In genomic region chr16:57394444-57394843, GRCh38 we compare ENCODE assay signal across 17 cellular contexts. TPM values are rescaled to one million over a fixed set of nuclear protein-coding genes. Genes with fewer than 3 reads are reported as not detected.
DNase-seq lines count a peak whose midpoint lies in the region; ATAC-seq, FAIRE-seq and TF ChIP-seq lines count a peak whose summit lies in the region.
"Had no signal": no experiment of that assay in that cellular context is flagged by ENCODE, and none has a peak within 500 bp of the region (broad histone marks: within the 10 kb centered on the region; RNA-seq: fewer than 3 reads in every experiment).

No MANE protein-coding gene starts in this region.

- TF ChIP-seq CTCF in foreskin keratinocyte (conservative IDR thresholded peaks at IDR 0.05) (no peak), transverse colon (IDR thresholded peaks at IDR 0.05) (no peak), osteoblast (IDR thresholded peaks at IDR 0.05; ENCODE audit: extremely low read depth, low read depth, low read length) (no peak)

- H3K9me3 ChIP-seq in transverse colon (no peaks in the 10 kb centered on the region), osteoblast (ENCODE audit: low read depth, low read length) (no peaks in the 10 kb centered on the region)
- H3K9me3 ChIP-seq: neutrophil, Peyer's patch had no signal

- in situ Hi-C loops in transverse colon (cut with MboI; ENCODE audit: low pct_ligation_motif_present in 1 of 4, low pct_unique_long_range_greater_than_20kb in 1 of 4, low sequenced_read_pairs in 3 of 4): no loop called here

- H3K27ac ChIP-seq in foreskin keratinocyte (no peak overlapping the region), transverse colon (no peak overlapping the region), osteoblast (ENCODE audit: low read depth, low read length) (no peak overlapping the region), caudate nucleus (ENCODE audit: low read depth, low read length) (no peak overlapping the region)
- H3K27ac ChIP-seq: neutrophil, Peyer's patch had no signal

- H3K79me2 ChIP-seq in osteoblast (ENCODE audit: insufficient read depth, low read length): no peaks in the 10 kb centered on the region

- peak; percentile 34 for ATAC-seq in foreskin keratinocyte

- POLR2A ChIA-PET in activated CD4-positive, alpha-beta T cell treated with anti-CD3 and anti-CD28 coated beads, Interleukin-2, amount 10 ng/mL, durations not matched to agents 7 days and 5 days (lab: Charles Lee): no interaction called here

- H3K36me3 ChIP-seq in transverse colon: no peaks in the 10 kb centered on the region
- H3K36me3 ChIP-seq in osteoblast (ENCODE audit: insufficient read depth, low read length): no peaks in the 10 kb centered on the region
- H3K36me3 ChIP-seq: neutrophil, Peyer's patch had no signal

- no peaks in the 10 kb centered on the region for H3K9me3 Mint-ChIP-seq in activated CD4-positive, alpha-beta T cell treated with anti-CD3 and anti-CD28 coated beads, Interleukin-2, amount 10 ng/mL, durations not matched to agents 7 days and 5 days

- DNase-seq in NCI-H748 (lab: John Stamatoyannopoulos, UW; ENCODE audit: unreplicated experiment) (peak; percentile 13), NCI-H748 treated with DMSO at 0.1 percent for 48 hours (lab: John Stamatoyannopoulos, UW) (no peak), RCC 7860 (ENCODE audit: low spot score) (peak; percentile 38), foreskin keratinocyte (peak in 1 of 2 donors; percentile 65), transverse colon (peak; percentile 66), osteoblast (ENCODE audit: insufficient read length, low spot score, missing footprints) (no peak), caudate nucleus (lab: John Stamatoyannopoulos, UW) (no peak)
- no peak for DNase-seq in activated CD4-positive, alpha-beta T cell treated with anti-CD3 and anti-CD28 coated beads, Interleukin-2, amount 10 ng/mL, durations not matched to agents 7 days and 5 days
- DNase-seq: activated effector memory CD4-positive, alpha-beta T cell treated with anti-CD3 and anti-CD28 coated beads, Interleukin-2, amount 50 U/mL, for 16 hours; DND-41; hippocampal formation; KG1; NCI-H2107; Peyer's patch had no signal

- H3K27me3 ChIP-seq in foreskin keratinocyte: peaks cover 25% of the 10 kb centered on the region
- no peaks in the 10 kb centered on the region for H3K27me3 ChIP-seq in transverse colon
- H3K27me3 ChIP-seq in osteoblast (ENCODE audit: insufficient read depth, low read length): peaks cover 14% of the 10 kb centered on the region
- H3K27me3 ChIP-seq: Peyer's patch had no signal

- H3K4me3 ChIP-seq in transverse colon (no peak overlapping the region), osteoblast (ENCODE audit: insufficient read depth, low read length) (no peak overlapping the region)
- H3K4me3 ChIP-seq: Peyer's patch had no signal

- H3K27me3 Mint-ChIP-seq in activated CD4-positive, alpha-beta T cell treated with anti-CD3 and anti-CD28 coated beads, Interleukin-2, amount 10 ng/mL, durations not matched to agents 7 days and 5 days: peaks cover 5% of the 10 kb centered on the region

- H3K4me2 ChIP-seq in osteoblast (ENCODE audit: insufficient read depth, low read length): no peak overlapping the region

- CTCF ChIA-PET in activated CD4-positive, alpha-beta T cell treated with anti-CD3 and anti-CD28 coated beads, Interleukin-2, amount 10 ng/mL, durations not matched to agents 7 days and 5 days (lab: Charles Lee): interaction anchor here (1.5 kb wide), 2 partner anchors 16 to 23 kb away, joined by 3 to 4 read pairs; no protein-coding TSS in a partner anchor

- H3K4me3 Mint-ChIP-seq in activated CD4-positive, alpha-beta T cell treated with anti-CD3 and anti-CD28 coated beads, Interleukin-2, amount 10 ng/mL, durations not matched to agents 7 days and 5 days: no peak overlapping the region

- H3K4me1 ChIP-seq in foreskin keratinocyte: no peaks in the 10 kb centered on the region
- no peaks in the 10 kb centered on the region for H3K4me1 ChIP-seq in transverse colon
- no peaks in the 10 kb centered on the region for H3K4me1 ChIP-seq in osteoblast (ENCODE audit: insufficient read depth, low read length)
- H3K4me1 ChIP-seq: Peyer's patch had no signal

- H4K20me1 ChIP-seq in osteoblast (ENCODE audit: insufficient read depth, low read length): no peaks in the 10 kb centered on the region

- no peak for TF ChIP-seq POLR2A in transverse colon (IDR thresholded peaks at IDR 0.05)

- H3K36me3 Mint-ChIP-seq in activated CD4-positive, alpha-beta T cell treated with anti-CD3 and anti-CD28 coated beads, Interleukin-2, amount 10 ng/mL, durations not matched to agents 7 days and 5 days (ENCODE audit: low read depth): no peaks in the 10 kb centered on the region

- no peak for FAIRE-seq in RCC 7860 (lab: Jason Lieb, UNC)

- no peak for TF ChIP-seq EP300 in transverse colon (IDR thresholded peaks at IDR 0.05; ENCODE audit: low read depth)

- no peaks in the 10 kb centered on the region for H3K4me1 Mint-ChIP-seq in activated CD4-positive, alpha-beta T cell treated with anti-CD3 and anti-CD28 coated beads, Interleukin-2, amount 10 ng/mL, durations not matched to agents 7 days and 5 days

- intact Hi-C loops in transverse colon (cut with DNase I; ENCODE audit: low total_unique reads): no loop called here

- H2AFZ ChIP-seq in osteoblast (ENCODE audit: low read length): no peak overlapping the region

- WGBS in transverse colon (ENCODE audit: low coverage in 1 of 2), 2 donors: 43 to 100% methylated on average over 1 to 7 of the region's 7 CpGs

- H3K27ac Mint-ChIP-seq in activated CD4-positive, alpha-beta T cell treated with anti-CD3 and anti-CD28 coated beads, Interleukin-2, amount 10 ng/mL, durations not matched to agents 7 days and 5 days: no peak overlapping the region

RNA-seq across cellular contexts. Expression of gene CCL17, which starts 10.1 kb away (rescaled TPM):
- total RNA-seq in foreskin keratinocyte (not detected in 2 replicates), transverse colon (1 to 10 TPM in 1 of 4 donors, not detected in 3; 1.4 TPM), osteoblast (not detected in 2 replicates)
- not detected in 2 replicates for polyA plus RNA-seq in foreskin keratinocyte
- under 1 TPM; 0.40 to 0.42 TPM for total RNA-seq in activated CD4-positive, alpha-beta T cell treated with anti-CD3 and anti-CD28 coated beads, Interleukin-2, amount 10 ng/mL, durations not matched to agents 7 days and 5 days
- total RNA-seq: lung microvascular endothelial cell, Peyer's patch had no signal
- polyA plus RNA-seq: AG04450 had no signal

RNA-seq across cellular contexts. Expression of gene CX3CL1, which starts 22.2 kb away (rescaled TPM):
- total RNA-seq in foreskin keratinocyte: 0.54 and 0.74 TPM in 2 replicates
- 0.65 and 0.80 TPM in 2 replicates for polyA plus RNA-seq in foreskin keratinocyte
- 10 to 100 TPM in 1 of 4 donors, 1 to 10 TPM in 2, not detected in 1; 1.7 to 13.5 (median 1.8) TPM for total RNA-seq in transverse colon
- under 0.01 TPM in 1 of 2 replicates, not detected in the other for total RNA-seq in osteoblast
- not detected for total RNA-seq in activated CD4-positive, alpha-beta T cell treated with anti-CD3 and anti-CD28 coated beads, Interleukin-2, amount 10 ng/mL, durations not matched to agents 7 days and 5 days

RNA-seq across cellular contexts. Expression of gene CCL22, which starts 35.9 kb away (rescaled TPM):
- total RNA-seq in foreskin keratinocyte (not detected in 2 replicates), transverse colon (under 1 TPM in 1 of 4 donors, not detected in 3; 0.64 TPM), osteoblast (not detected in 2 replicates)
- polyA plus RNA-seq in foreskin keratinocyte: not detected in 2 replicates
- under 1 TPM; 0.50 to 0.74 TPM for total RNA-seq in activated CD4-positive, alpha-beta T cell treated with anti-CD3 and anti-CD28 coated beads, Interleukin-2, amount 10 ng/mL, durations not matched to agents 7 days and 5 days
- total RNA-seq: lung microvascular endothelial cell had no signal
- polyA plus RNA-seq: AG04450 had no signal

RNA-seq across cellular contexts. Expression of gene CIAPIN1, which starts 52.7 kb away (rescaled TPM):
- total RNA-seq in foreskin keratinocyte: 49.2 and 56.6 TPM in 2 replicates
- 51.3 and 56.7 TPM in 2 replicates for polyA plus RNA-seq in foreskin keratinocyte
- 10 to 100 TPM; 20.9 to 48.3 (median 40.5) TPM for total RNA-seq in transverse colon
- total RNA-seq in osteoblast: 39.8 and 45.1 TPM in 2 replicates
- 10 to 100 TPM; 45.8 to 61.8 TPM for total RNA-seq in activated CD4-positive, alpha-beta T cell treated with anti-CD3 and anti-CD28 coated beads, Interleukin-2, amount 10 ng/mL, durations not matched to agents 7 days and 5 days

RNA-seq across cellular contexts. Expression of gene COQ9, which starts 52.8 kb away (rescaled TPM):
- total RNA-seq in foreskin keratinocyte: 40.1 and 42.0 TPM in 2 replicates
- polyA plus RNA-seq in foreskin keratinocyte: 38.6 and 44.5 TPM in 2 replicates
- total RNA-seq in transverse colon: 100 to 1,000 TPM; 113 to 154 (median 148) TPM
- total RNA-seq in osteoblast: 38.6 and 39.8 TPM in 2 replicates
- 10 to 100 TPM; 39.8 to 41.1 TPM for total RNA-seq in activated CD4-positive, alpha-beta T cell treated with anti-CD3 and anti-CD28 coated beads, Interleukin-2, amount 10 ng/mL, durations not matched to agents 7 days and 5 days

Comparison
In these comparisons a context has a peak if more than half of its experiments do, and no peak if none do; other contexts are left out.
1. DNase-seq: peak in NCI-H748 (single experiment), RCC 7860 (single experiment) and transverse colon (single experiment); none in NCI-H748 treated with DMSO at 0.1 percent for 48 hours (single experiment), osteoblast (single experiment), caudate nucleus (0 of 61) and activated CD4-positive, alpha-beta T cell treated with anti-CD3 and anti-CD28 coated beads, Interleukin-2, amount 10 ng/mL, durations not matched to agents 7 days and 5 days (single experiment).